In genomic region chr10:11610151-11610854, GRCh38 we compare ENCODE assay signal across 8 cellular contexts. TPM values are rescaled to one million over a fixed set of nuclear protein-coding genes. Genes with fewer than 3 reads are reported as not detected.
DNase-seq lines count a peak whose midpoint lies in the region; ATAC-seq and TF ChIP-seq lines count a peak whose summit lies in the region.

No MANE protein-coding gene starts in this region.

- no peaks in the 10 kb centered on the region for H3K9me3 ChIP-seq in adipocyte (ENCODE audit: control insufficient read depth, low read length)
- no peaks in the 10 kb centered on the region for H3K9me3 ChIP-seq in liver (ENCODE audit: control insufficient read depth in 4 of 4, low read length in 3 of 4)
- H3K9me3 ChIP-seq in tibial nerve = no peaks in the 10 kb centered on the region

- H3K27ac Mint-ChIP-seq in activated T-cell treated with anti-CD3 and anti-CD28 coated beads, Interleukin-2, amount 50 U/mL, for 72 hours = peak overlapping the region; percentile 87

- no peak for ATAC-seq in activated T-cell treated with anti-CD3 and anti-CD28 coated beads, Interleukin-2, amount 50 U/mL, for 72 hours (replicated peaks in 1 of 2)
- ATAC-seq in GM21619 (IDR thresholded peaks at IDR 0.05; ENCODE audit: unreplicated experiment) (no peak), GM21723 (IDR thresholded peaks at IDR 0.05; ENCODE audit: unreplicated experiment) (no peak)

- H3K4me1 Mint-ChIP-seq in activated T-cell treated with anti-CD3 and anti-CD28 coated beads, Interleukin-2, amount 50 U/mL, for 72 hours (ENCODE audit: low read depth) = peaks cover 60% of the 10 kb centered on the region

- H3K36me3 ChIP-seq in adipocyte (ENCODE audit: control insufficient read depth, insufficient read depth, low read length, severe bottlenecking) (no peaks in the 10 kb centered on the region), liver (ENCODE audit: control insufficient read depth in 4 of 4, insufficient read depth in 3 of 4, low read depth in 1 of 4, low read length in 3 of 4) (no peaks in the 10 kb centered on the region), tibial nerve (no peaks in the 10 kb centered on the region)

- TF ChIP-seq CTCF in liver (IDR thresholded peaks at IDR 0.05; ENCODE audit: low read depth, low read length, missing input control) (no peak), tibial nerve (IDR thresholded peaks at IDR 0.05) (no peak)

- 5% methylated on average over 12 of the region's 12 CpGs for WGBS in liver
- WGBS in tibial nerve, 2 donors = 5% methylated on average over 12 of the region's 12 CpGs

- H3K9ac ChIP-seq in adipocyte (ENCODE audit: low read length) (peak overlapping the region; percentile 83), liver (ENCODE audit: low read depth in 1 of 2, low read length in 2 of 2) (peak overlapping the region; percentile 75 to 98)

- peak in 1 of 2 donors; percentile 11 for TF ChIP-seq EP300 in tibial nerve (IDR thresholded peaks at IDR 0.05)

- no peak for DNase-seq in activated T-cell treated with anti-CD3 and anti-CD28 coated beads, Interleukin-2, amount 50 U/mL, for 72 hours
- no peak for DNase-seq in activated T-cell treated with anti-CD3 and anti-CD28 coated beads, Interleukin-2, amount 50 U/mL, for 1 hour
- DNase-seq in adipocyte (ENCODE audit: low read depth) (no peak), tibial nerve (ENCODE audit: low spot score in 2 of 2) (no peak), GM19238 (ENCODE audit: insufficient read length, low spot score) (no peak)

- no peaks in the 10 kb centered on the region for H3K27me3 ChIP-seq in adipocyte (replicated peaks; ENCODE audit: control insufficient read depth, insufficient read depth, low read length)
- H3K27me3 ChIP-seq in liver (ENCODE audit: control insufficient read depth in 4 of 4, insufficient read depth in 4 of 4, low read length in 3 of 4) = no peaks in the 10 kb centered on the region
- H3K27me3 ChIP-seq in tibial nerve = no peaks in the 10 kb centered on the region

- peaks cover 13% of the 10 kb centered on the region for H3K27me3 Mint-ChIP-seq in activated T-cell treated with anti-CD3 and anti-CD28 coated beads, Interleukin-2, amount 50 U/mL, for 72 hours (ENCODE audit: low read depth)

- H3K4me3 ChIP-seq in adipocyte (ENCODE audit: low read length) (peak overlapping the region; percentile 98), liver (ENCODE audit: low read depth in 1 of 3, low read length in 3 of 3) (peak overlapping the region; percentile 66 to 100 (median 97)), tibial nerve (peak overlapping the region; percentile 64 to 100 (median 87))

- peaks cover 4 to 6% of the 10 kb centered on the region in 2 donors for H3K36me3 Mint-ChIP-seq in activated T-cell treated with anti-CD3 and anti-CD28 coated beads, Interleukin-2, amount 50 U/mL, for 72 hours (ENCODE audit: insufficient read depth in 2 of 2)

- H3K27ac ChIP-seq in liver (ENCODE audit: low read depth in 1 of 2, low read length in 2 of 2) = peak overlapping the region; percentile 92 to 96
- H3K27ac ChIP-seq in tibial nerve = peak overlapping the region; percentile 81 to 96 (median 94)

- no peak for TF ChIP-seq RAD21 in liver (IDR thresholded peaks at IDR 0.05)

- H3K4me1 ChIP-seq in adipocyte (ENCODE audit: control insufficient read depth, insufficient read depth, low read length) (peaks cover 19% of the 10 kb centered on the region), liver (ENCODE audit: control insufficient read depth in 4 of 4, insufficient read depth in 4 of 4, low read length in 3 of 4) (peaks cover 8 to 27% (median 19%) of the 10 kb centered on the region in 4 donors), tibial nerve (peaks cover 0 to 28% (median 19%) of the 10 kb centered on the region in 4 donors)

- TF ChIP-seq POLR2A in tibial nerve (IDR thresholded peaks at IDR 0.05) = no peak

- H3K9me3 Mint-ChIP-seq in activated T-cell treated with anti-CD3 and anti-CD28 coated beads, Interleukin-2, amount 50 U/mL, for 72 hours = no peaks in the 10 kb centered on the region

- peak overlapping the region; percentile 83 to 84 for H3K4me3 Mint-ChIP-seq in activated T-cell treated with anti-CD3 and anti-CD28 coated beads, Interleukin-2, amount 50 U/mL, for 72 hours

TF ChIP-seq in liver, 16 proteins besides CTCF, POLR2A, EP300 and RAD21:
- TF ChIP-seq YY1 (IDR thresholded peaks at IDR 0.05) (peak; percentile 24), FOXA1 (IDR thresholded peaks at IDR 0.05) (no peak), TAF1 (conservative IDR thresholded peaks at IDR 0.05) (no peak), HNF4A (conservative IDR thresholded peaks at IDR 0.05) (peak in 1 of 2 donors; percentile 18)

RNA-seq across cellular contexts. Expression of gene USP6NL, which starts 1.1 kb away (rescaled TPM):
- total RNA-seq in activated T-cell treated with anti-CD3 and anti-CD28 coated beads, Interleukin-2, amount 50 U/mL, for 72 hours = 1 to 10 TPM; 2.3 to 3.9 TPM
- 10 to 100 TPM; 14.9 to 15.0 TPM for total RNA-seq in liver
- 1 to 10 TPM; 3.8 to 5.5 TPM for polyA plus RNA-seq in liver
- total RNA-seq in tibial nerve = 10 to 100 TPM; 21.8 to 33.9 (median 25.0) TPM
